Comparison of ENCODE assay signal across 19 cellular contexts in genomic region chr2:240211598-240212424, GRCh38.
A peak's percentile ranks its signal among the peaks of the same experiment; 100 is the strongest.
DNase-seq lines count a peak whose midpoint lies in the region; ATAC-seq, FAIRE-seq and TF ChIP-seq lines count a peak whose summit lies in the region.
"Had no signal": no experiment of that assay in that cellular context is flagged by ENCODE, and none has a peak within 500 bp of the region (broad histone marks: within the 10 kb centered on the region; RNA-seq: fewer than 3 reads in every experiment).

No MANE protein-coding gene starts in this region.

- H3K18ac ChIP-seq in trophoblast cell (ENCODE audit: low read length): no peak overlapping the region

- no peak overlapping the region for H3K27ac ChIP-seq in GM12878 (ENCODE audit: control insufficient read depth, insufficient read depth)
- H3K27ac ChIP-seq in trophoblast cell (ENCODE audit: low read depth, low read length): no peak overlapping the region
- H3K27ac ChIP-seq: KMS-11 had no signal

- H4K8ac ChIP-seq in trophoblast cell (ENCODE audit: low read depth, low read length): no peak overlapping the region

- WGBS in GM12878 (ENCODE audit: insufficient coverage, insufficient replicate concordance, low lambda C conversion rate, missing lambda C conversion rate): 39% methylated on average over 17 of the region's 17 CpGs
- no CpG with 5 or more reads among the region's 17 CpGs for WGBS in trophoblast cell (ENCODE audit: extremely low coverage, insufficient coverage, insufficient read length)

- TF ChIP-seq EP300 in GM12878 (IDR thresholded peaks at IDR 0.05; ENCODE audit: borderline replicate concordance in 1 of 2, control insufficient read depth in 1 of 2, low read depth in 2 of 2, low read length in 2 of 2): no peak

- H3K36me3 ChIP-seq in GM12878 (ENCODE audit: control insufficient read depth in 2 of 2, insufficient read depth in 2 of 2, low read length in 1 of 2): no peaks in the 10 kb centered on the region
- H3K36me3 ChIP-seq in trophoblast cell (ENCODE audit: control insufficient read depth in 1 of 2, insufficient read depth in 2 of 2, low read length in 2 of 2): no peaks in the 10 kb centered on the region
- H3K36me3 ChIP-seq: BE2C had no signal

- H3K27me3 Mint-ChIP-seq in natural killer cell (ENCODE audit: low read depth in 2 of 2): no peaks in the 10 kb centered on the region
- no peaks in the 10 kb centered on the region for H3K27me3 Mint-ChIP-seq in natural killer cell treated with Interleukin-12 subunit alpha and Interleukin-12 subunit beta and Interleukin-15 and Interleukin-18, amount 100 ng/mL, for 72 hours
- H3K27me3 Mint-ChIP-seq in activated CD8-positive, alpha-beta T cell treated with anti-CD3 and anti-CD28 coated beads for 36 hours: no peaks in the 10 kb centered on the region

- no peak overlapping the region for H3K4me3 ChIP-seq in GM12878
- peak overlapping the region; percentile 8 for H3K4me3 ChIP-seq in trophoblast cell (ENCODE audit: low read depth, low read length)
- H3K4me3 ChIP-seq: GM23338 had no signal

- no peaks in the 10 kb centered on the region for H3K36me3 Mint-ChIP-seq in natural killer cell
- no peaks in the 10 kb centered on the region for H3K36me3 Mint-ChIP-seq in natural killer cell treated with Interleukin-12 subunit alpha and Interleukin-12 subunit beta and Interleukin-15 and Interleukin-18, amount 100 ng/mL, for 72 hours
- H3K36me3 Mint-ChIP-seq in activated CD8-positive, alpha-beta T cell treated with anti-CD3 and anti-CD28 coated beads for 36 hours (ENCODE audit: low read depth): no peaks in the 10 kb centered on the region
- H3K36me3 Mint-ChIP-seq: CD8-positive, alpha-beta memory T cell had no signal

- intact Hi-C loops in natural killer cell (cut with micrococcal nuclease) (no loop called here), GM12878 (cut with micrococcal nuclease; ENCODE audit: unreplicated experiment) (no loop called here)
- intact Hi-C loops in activated CD8-positive, alpha-beta T cell treated with anti-CD3 and anti-CD28 coated beads for 36 hours (cut with micrococcal nuclease): no loop called here

- H4K20me1 ChIP-seq in GM12878 (ENCODE audit: control insufficient read depth, insufficient read depth): no peaks in the 10 kb centered on the region

- H2BK12ac ChIP-seq in trophoblast cell (ENCODE audit: low read length): no peak overlapping the region

- TF ChIP-seq CTCF in natural killer cell (IDR thresholded peaks at IDR 0.05) (no peak), GM12878 (IDR thresholded peaks at IDR 0.05 in 2 of 3, conservative IDR thresholded peaks at IDR 0.05 in 1 of 3; ENCODE audit: control insufficient read depth in 2 of 3, extremely low read depth in 1 of 3, insufficient read depth in 1 of 3, low read depth in 3 of 3, low read length in 3 of 3) (no peak)
- no peak for TF ChIP-seq CTCF in activated CD8-positive, alpha-beta T cell treated with anti-CD3 and anti-CD28 coated beads for 36 hours (IDR thresholded peaks at IDR 0.05)

- H2AFZ ChIP-seq in GM12878 (ENCODE audit: control insufficient read depth, low read depth, low read length) (no peak overlapping the region), trophoblast cell (ENCODE audit: insufficient read depth, low read length, poor library complexity) (no peak overlapping the region)
- H2AFZ ChIP-seq: GM23338 had no signal

- no peak overlapping the region for H3K4ac ChIP-seq in trophoblast cell (ENCODE audit: low read depth, low read length)

- RAD21 ChIA-PET in GM12878 (lab: Charles Lee; ENCODE audit: unreplicated experiment): no interaction called here

- in situ Hi-C loops in GM12878 (cut with MboI): no loop called here

- H3K4me1 Mint-ChIP-seq in natural killer cell: no peaks in the 10 kb centered on the region
- H3K4me1 Mint-ChIP-seq in natural killer cell treated with Interleukin-12 subunit alpha and Interleukin-12 subunit beta and Interleukin-15 and Interleukin-18, amount 100 ng/mL, for 72 hours (ENCODE audit: low read depth in 2 of 2): no peaks in the 10 kb centered on the region
- H3K4me1 Mint-ChIP-seq in activated CD8-positive, alpha-beta T cell treated with anti-CD3 and anti-CD28 coated beads for 36 hours (ENCODE audit: low read depth): no peaks in the 10 kb centered on the region
- H3K4me1 Mint-ChIP-seq: CD8-positive, alpha-beta memory T cell; GM23338 had no signal

- H3K23ac ChIP-seq in trophoblast cell (ENCODE audit: low read length): no peak overlapping the region

- H3K9me3 Mint-ChIP-seq in natural killer cell: no peaks in the 10 kb centered on the region
- H3K9me3 Mint-ChIP-seq in natural killer cell treated with Interleukin-12 subunit alpha and Interleukin-12 subunit beta and Interleukin-15 and Interleukin-18, amount 100 ng/mL, for 72 hours: no peaks in the 10 kb centered on the region
- H3K9me3 Mint-ChIP-seq in activated CD8-positive, alpha-beta T cell treated with anti-CD3 and anti-CD28 coated beads for 36 hours: no peaks in the 10 kb centered on the region
- H3K9me3 Mint-ChIP-seq: CD8-positive, alpha-beta memory T cell had no signal

- H3K9me3 ChIP-seq in GM12878 (replicated peaks; ENCODE audit: control insufficient read depth, insufficient read depth, low read length) (no peaks in the 10 kb centered on the region; the same call in 2 of the 3 replicates), trophoblast cell (ENCODE audit: insufficient read depth, low read depth, low read length) (peaks cover 2% of the 10 kb centered on the region)
- H3K9me3 ChIP-seq: BE2C had no signal

- no peak for TF ChIP-seq POLR2A in GM12878 (IDR thresholded peaks at IDR 0.05; ENCODE audit: low read depth, low read length)

- no TSS peak for BruUV-seq in GM12878 (replicated peaks; lab: Mats Ljungman, UMichigan)

- SMC1A ChIA-PET in GM12878 (lab: Charles Lee; ENCODE audit: uncharacterized antibody, unreplicated experiment): no interaction called here

- peak; percentile 9 for DNase-seq in natural killer cell
- no peak for DNase-seq in natural killer cell treated with Interleukin-12 subunit alpha and Interleukin-12 subunit beta and Interleukin-15 and Interleukin-18, amount 100 ng/mL, for 72 hours (ENCODE audit: low spot score)
- no peak for DNase-seq in GM12878 (ENCODE audit: low read depth, low spot score)
- DNase-seq in trophoblast cell: no peak
- no peak for DNase-seq in activated CD8-positive, alpha-beta T cell treated with anti-CD3 and anti-CD28 coated beads for 36 hours
- no peak for DNase-seq in T-helper 2 cell
- DNase-seq: BE2C; CD8-positive, alpha-beta memory T cell; DMS79; NCI-H1436; NCI-H2029; NCI-H2171; NCI-H446; NCI-H69 had no signal

- H4K12ac ChIP-seq in trophoblast cell (ENCODE audit: low read depth, low read length): no peak overlapping the region

- H3K27me3 ChIP-seq in GM12878 (replicated peaks in 1 of 2; ENCODE audit: control insufficient read depth in 2 of 2, insufficient read depth in 2 of 2, low read length in 1 of 2) (no peaks in the 10 kb centered on the region; a peak in 2 of 4 replicates), trophoblast cell (ENCODE audit: insufficient read depth, low read length) (no peaks in the 10 kb centered on the region)
- H3K27me3 ChIP-seq: BE2C had no signal

- H3K27ac Mint-ChIP-seq in natural killer cell: no peak overlapping the region
- H3K27ac Mint-ChIP-seq in natural killer cell treated with Interleukin-12 subunit alpha and Interleukin-12 subunit beta and Interleukin-15 and Interleukin-18, amount 100 ng/mL, for 72 hours: no peak overlapping the region
- no peak overlapping the region for H3K27ac Mint-ChIP-seq in activated CD8-positive, alpha-beta T cell treated with anti-CD3 and anti-CD28 coated beads for 36 hours
- H3K27ac Mint-ChIP-seq: CD8-positive, alpha-beta memory T cell; GM23338 had no signal

- FAIRE-seq in GM12878 (lab: Jason Lieb, UNC): no peak
- FAIRE-seq: D721Med, GM18507 had no signal

- H4K91ac ChIP-seq in trophoblast cell (ENCODE audit: low read depth, low read length): no peak overlapping the region

- H3K14ac ChIP-seq in trophoblast cell (ENCODE audit: low read length): no peak overlapping the region

- H3K79me1 ChIP-seq in trophoblast cell (ENCODE audit: low read length): no peaks in the 10 kb centered on the region

- no peak for TF ChIP-seq RAD21 in GM12878 (IDR thresholded peaks at IDR 0.05; ENCODE audit: insufficient read depth, low read depth, low read length)

- CTCF ChIA-PET in GM12878 (lab: Yijun Ruan, JAX): no interaction called here
- CTCF ChIA-PET in activated CD8-positive, alpha-beta T cell treated with anti-CD3 and anti-CD28 coated beads for 36 hours (lab: Charles Lee): interaction anchor here (1.0 kb wide), 1 partner anchor 20 kb away, joined by 3 read pairs; no protein-coding TSS in a partner anchor

- H2AK5ac ChIP-seq in trophoblast cell (ENCODE audit: low read length): no peak overlapping the region

- H3K4me2 ChIP-seq in GM12878 (ENCODE audit: control insufficient read depth, insufficient read depth) (no peak overlapping the region), trophoblast cell (ENCODE audit: low read length) (no peak overlapping the region)
- H3K4me2 ChIP-seq: GM23338, KMS-11 had no signal

- H2BK5ac ChIP-seq in trophoblast cell (ENCODE audit: low read depth, low read length, poor library complexity): no peak overlapping the region

- H2BK120ac ChIP-seq in trophoblast cell (ENCODE audit: insufficient read depth, low read length, poor library complexity): no peak overlapping the region

- H3K9ac ChIP-seq in GM12878 (ENCODE audit: control insufficient read depth, insufficient read depth, low read length): no peak overlapping the region
- H3K9ac ChIP-seq in trophoblast cell (ENCODE audit: low read length): no peak overlapping the region
- H3K9ac ChIP-seq: KMS-11 had no signal

- no peaks in the 10 kb centered on the region for H3K4me1 ChIP-seq in GM12878 (ENCODE audit: control insufficient read depth, insufficient read depth, low read length)
- no peaks in the 10 kb centered on the region for H3K4me1 ChIP-seq in trophoblast cell (ENCODE audit: control insufficient read depth in 1 of 2, insufficient read depth in 2 of 2, low read length in 2 of 2)
- H3K4me1 ChIP-seq: BE2C had no signal

- no peak overlapping the region for H3K4me3 Mint-ChIP-seq in natural killer cell
- H3K4me3 Mint-ChIP-seq in natural killer cell treated with Interleukin-12 subunit alpha and Interleukin-12 subunit beta and Interleukin-15 and Interleukin-18, amount 100 ng/mL, for 72 hours: no peak overlapping the region
- no peak overlapping the region for H3K4me3 Mint-ChIP-seq in activated CD8-positive, alpha-beta T cell treated with anti-CD3 and anti-CD28 coated beads for 36 hours
- H3K4me3 Mint-ChIP-seq: CD8-positive, alpha-beta memory T cell; GM23338 had no signal

- POLR2A ChIA-PET in GM12878 (lab: Charles Lee): no interaction called here
- POLR2A ChIA-PET in activated CD8-positive, alpha-beta T cell treated with anti-CD3 and anti-CD28 coated beads for 36 hours (lab: Charles Lee): interaction anchor here (0.9 kb wide), 1 partner anchor 12 kb away, joined by 3 read pairs; no protein-coding TSS in a partner anchor

- H3K79me2 ChIP-seq in GM12878 (ENCODE audit: control insufficient read depth, insufficient read depth, low read length): no peaks in the 10 kb centered on the region
- no peaks in the 10 kb centered on the region for H3K79me2 ChIP-seq in trophoblast cell (ENCODE audit: control insufficient read depth, insufficient read depth, low read length, poor library complexity)

- no peak for ATAC-seq in natural killer cell
- no peak for ATAC-seq in natural killer cell treated with Interleukin-12 subunit alpha and Interleukin-12 subunit beta and Interleukin-15 and Interleukin-18, amount 100 ng/mL, for 72 hours
- ATAC-seq in GM12878: no peak
- ATAC-seq in HG02588 (IDR thresholded peaks at IDR 0.05; ENCODE audit: unreplicated experiment): no peak
- no peak for ATAC-seq in activated CD8-positive, alpha-beta T cell treated with anti-CD3 and anti-CD28 coated beads for 36 hours
- ATAC-seq: GM23338 had no signal
